7 cellular contexts compared by ENCODE assay signal in the genomic region with DNA sequence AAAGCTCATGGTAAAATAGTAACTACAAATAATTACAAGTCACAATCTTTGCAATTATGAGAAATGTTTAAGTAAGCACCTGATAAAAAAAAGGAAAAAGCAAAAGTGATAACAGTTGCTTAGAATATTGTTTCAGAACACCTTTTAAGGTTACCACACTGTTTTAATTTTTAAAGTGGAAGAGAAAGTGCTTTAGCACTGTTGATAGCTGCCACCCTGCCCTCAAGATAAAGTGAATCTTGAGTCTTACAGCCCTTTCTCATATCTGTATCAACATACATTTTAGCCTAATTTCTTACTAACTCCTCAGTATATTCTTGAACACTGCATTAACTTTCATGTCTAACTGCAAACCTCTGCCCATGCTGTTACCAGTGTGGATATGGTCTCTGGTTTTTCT.
"Had no signal": no experiment of that assay in that cellular context is flagged by ENCODE, and none has a peak within 500 bp of the region (broad histone marks: within the 10 kb centered on the region; RNA-seq: fewer than 3 reads in every experiment).

No MANE protein-coding gene starts in this region.

- ATAC-seq: HCT116, HepG2 had no signal

- H3K9me3 Mint-ChIP-seq: HFFc6 had no signal

- H3K4me1 Mint-ChIP-seq: IgD-negative memory B cell had no signal

- H3K4me3 Mint-ChIP-seq: HFFc6, IgD-negative memory B cell had no signal

- H3K27me3 Mint-ChIP-seq: IgD-negative memory B cell had no signal

- H3K36me3 Mint-ChIP-seq: IgD-negative memory B cell had no signal

- H3K27ac Mint-ChIP-seq: HFFc6 had no signal

- DNase-seq: GM23248, GOT3, H7, HFFc6 had no signal
